24 cellular contexts compared by ENCODE assay signal in the genomic region with DNA sequence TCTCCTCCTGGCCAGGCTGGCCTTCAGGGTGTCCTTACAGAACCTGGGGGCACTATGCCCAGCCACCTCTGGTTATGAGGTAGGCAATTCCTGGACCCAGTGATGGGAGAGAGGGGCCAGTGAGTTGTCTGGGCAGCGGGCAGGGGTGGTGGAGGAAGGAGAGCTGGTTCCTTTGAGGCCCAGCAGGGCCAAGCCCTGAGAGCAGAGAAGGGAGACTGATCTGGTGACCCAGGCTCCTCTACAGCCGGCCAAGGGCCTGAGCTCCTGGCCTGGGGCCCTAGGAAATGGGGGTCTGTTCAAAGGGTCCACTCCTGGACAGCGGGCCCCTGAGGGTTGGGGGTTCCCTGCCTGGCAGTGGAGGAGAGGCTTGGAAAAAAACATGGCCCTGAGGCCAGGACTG. TPM values are rescaled to one million over a fixed set of nuclear protein-coding genes. Genes with fewer than 3 reads are reported as not detected.
"Had no signal": no experiment of that assay in that cellular context is flagged by ENCODE, and none has a peak within 500 bp of the region (broad histone marks: within the 10 kb centered on the region; RNA-seq: fewer than 3 reads in every experiment).

No MANE protein-coding gene starts in this region.

- ATAC-seq: activated T-cell treated with anti-CD3 and anti-CD28 coated beads, Interleukin-2, amount 50 U/mL, for 4 hours; esophagus mucosa; left ventricle myocardium superior; stimulated activated memory B cell treated with anti-CD40 and anti-IgM and Interleukin-4, amounts not matched to agents 10 μg/mL and 1 μg/mL and 100 μg/mL, for 72 hours; upper lobe of right lung had no signal

- DNase-seq: activated CD4-positive, alpha-beta T cell treated with anti-CD3 and anti-CD28 coated beads for 4 hours; activated CD4-positive, alpha-beta T cell treated with anti-CD3 and anti-CD28 coated beads, Interleukin-2, amount 50 U/mL, for 48 hours; activated CD4-positive, CD25-positive, alpha-beta regulatory T cell; activated CD8-positive, alpha-beta memory T cell treated with anti-CD3 and anti-CD28 coated beads, Interleukin-2, amount 50 U/mL, for 48 hours; activated naive CD4-positive, alpha-beta T cell treated with Interleukin-2 at 50 U/mL for 16 hours; activated naive CD8-positive, alpha-beta T cell treated with anti-CD3 and anti-CD28 coated beads, Interleukin-2, amount 10 ng/mL, durations not matched to agents 7 days and 5 days; activated T-cell treated with anti-CD3 and anti-CD28 coated beads, Interleukin-2, amount 50 U/mL, for 4 hours; amniotic stem cell; dermis blood vessel endothelial cell; effector memory CD4-positive, alpha-beta T cell; left ventricle myocardium superior; small intestine; T-helper 9 cell; upper lobe of right lung had no signal

- H3K27me3 ChIP-seq: upper lobe of right lung had no signal

- H3K27ac ChIP-seq: thoracic aorta, upper lobe of right lung had no signal

- H3K4me1 ChIP-seq: upper lobe of right lung had no signal

- H3K4me3 ChIP-seq: thoracic aorta, upper lobe of right lung had no signal

- H3K36me3 ChIP-seq: thoracic aorta, upper lobe of right lung had no signal

- H3K9me3 ChIP-seq: thoracic aorta, upper lobe of right lung had no signal

RNA-seq across cellular contexts. Expression of a gene that starts 7.9 kb away (rescaled TPM):
- total RNA-seq: activated naive CD8-positive, alpha-beta T cell treated with anti-CD3 and anti-CD28 coated beads, Interleukin-2, amount 10 ng/mL, durations not matched to agents 7 days and 5 days; dermis blood vessel endothelial cell; mononuclear cell; T-helper 1 cell treated with Interleukin-12 subunit alpha and Interleukin-12 subunit beta and Interleukin-4 antibody, amounts not matched to agents 30 ng/mL and 1 ng/mL, for 36 hours; upper lobe of right lung had no signal

RNA-seq across cellular contexts. Expression of a gene that starts 21.6 kb away (rescaled TPM):
- total RNA-seq: activated CD8-positive, alpha-beta memory T cell treated with anti-CD3 and anti-CD28 coated beads for 36 hours; activated naive CD8-positive, alpha-beta T cell treated with anti-CD3 and anti-CD28 coated beads, Interleukin-2, amount 10 ng/mL, durations not matched to agents 7 days and 5 days; activated T-cell treated with anti-CD3 and anti-CD28 coated beads, Interleukin-2, amount 50 U/mL, for 4 hours; cardiac septum; dermis blood vessel endothelial cell; frontal cortex; left ventricle myocardium superior; mononuclear cell; sciatic nerve; T-helper 1 cell treated with Interleukin-12 subunit alpha and Interleukin-12 subunit beta and Interleukin-4 antibody, amounts not matched to agents 30 ng/mL and 1 ng/mL, for 36 hours; upper lobe of right lung had no signal
- polyA plus RNA-seq: endothelial cell of umbilical vein, small intestine had no signal
